Comparison of ENCODE assay signal across 8 cellular contexts in the genomic region with DNA sequence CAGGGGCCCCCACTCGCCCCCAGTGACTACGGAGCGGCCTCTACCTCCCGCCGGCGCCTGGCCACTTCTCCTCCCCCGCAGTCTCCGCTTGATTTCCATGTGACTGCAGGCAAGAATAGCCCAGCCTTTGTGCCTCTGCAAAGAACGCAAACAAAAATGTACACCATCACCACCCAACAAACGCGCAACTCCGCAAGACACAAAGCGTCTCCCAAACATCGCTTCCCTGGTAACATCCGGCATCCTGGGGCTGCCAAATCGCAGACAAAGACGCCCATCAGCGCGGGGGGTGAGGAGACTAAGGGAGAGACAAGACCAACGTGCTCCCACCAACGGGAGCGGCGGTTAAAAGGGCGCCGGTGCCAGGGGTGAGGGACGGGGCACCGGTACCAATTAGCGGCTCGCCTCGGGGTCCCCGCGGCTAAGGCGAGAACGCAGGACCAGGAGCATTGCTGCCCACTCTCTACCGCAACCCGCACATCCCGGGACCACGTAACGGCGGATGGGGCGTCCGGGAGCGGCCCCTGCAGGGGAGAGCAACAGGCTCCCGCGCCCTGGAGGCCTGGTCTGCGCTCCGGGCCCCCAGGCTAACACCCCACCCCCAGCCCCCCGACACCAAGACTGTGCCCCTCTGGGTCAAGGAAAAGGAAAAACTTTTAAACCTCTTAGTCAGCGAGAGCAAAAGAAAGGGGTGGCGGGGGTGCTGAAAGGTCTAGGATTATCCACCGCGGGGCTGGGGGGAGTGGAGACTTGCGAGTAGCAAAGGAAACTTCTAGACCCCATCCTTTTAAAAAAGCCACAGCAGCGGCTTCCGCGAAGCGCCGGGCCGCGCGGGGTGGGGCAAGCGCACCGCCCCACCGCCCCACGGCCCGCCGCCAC. TPM values are rescaled to one million over a fixed set of nuclear protein-coding genes. Genes with fewer than 3 reads are reported as not detected.
DNase-seq lines count a peak whose midpoint lies in the region; ATAC-seq and TF ChIP-seq lines count a peak whose summit lies in the region.

No MANE protein-coding gene starts in this region.

- H3K9ac ChIP-seq in ES-I3 (ENCODE audit: low read depth, low read length) = peak overlapping the region; percentile 60

- H3K27ac ChIP-seq in ectodermal cell (ENCODE audit: insufficient read depth, low read depth, low read length, poor library complexity, severe bottlenecking) = peak overlapping the region; percentile 87
- H3K27ac ChIP-seq in right lobe of liver = peak overlapping the region; percentile 66 to 83 (median 81)
- H3K27ac ChIP-seq in thymus (ENCODE audit: low read depth) = peak overlapping the region; percentile 25

- 0% methylated on average over 52 to 53 of the region's 67 CpGs for WGBS in ectodermal cell, 2 experiments
- WGBS in right lobe of liver (ENCODE audit: insufficient coverage, low coverage, low lambda C conversion rate, missing lambda C conversion rate) = 6% methylated on average over 28 of the region's 67 CpGs
- WGBS in thymus = 3% methylated on average over 67 of the region's 67 CpGs

- H3K36me3 ChIP-seq in ES-I3 (ENCODE audit: insufficient read depth, low read length) (no peaks in the 10 kb centered on the region), ectodermal cell (ENCODE audit: control insufficient read depth, insufficient read depth, low read length) (no peaks in the 10 kb centered on the region), right lobe of liver (no peaks in the 10 kb centered on the region), thymus (ENCODE audit: control insufficient read depth, insufficient read depth) (no peaks in the 10 kb centered on the region)

- intact Hi-C loops in right lobe of liver (cut with DNase I) = no loop called here

- no peak for TF ChIP-seq POLR2A in right lobe of liver (IDR thresholded peaks at IDR 0.05)

- H3K4me3 ChIP-seq in ectodermal cell (ENCODE audit: insufficient read depth, low read depth, low read length) = peak overlapping the region; percentile 73
- H3K4me3 ChIP-seq in right lobe of liver = peak overlapping the region; percentile 54 to 73 (median 71)
- peak overlapping the region; percentile 30 for H3K4me3 ChIP-seq in thymus (ENCODE audit: low read length)

- no peaks in the 10 kb centered on the region for H3K9me3 ChIP-seq in ES-I3 (ENCODE audit: control insufficient read depth, insufficient read depth, low read length)
- H3K9me3 ChIP-seq in ectodermal cell (ENCODE audit: control insufficient read depth, low read length) = no peaks in the 10 kb centered on the region
- H3K9me3 ChIP-seq in right lobe of liver = no peaks in the 10 kb centered on the region
- H3K9me3 ChIP-seq in thymus (ENCODE audit: control insufficient read depth) = no peaks in the 10 kb centered on the region

- DNase-seq in NCI-H526 treated with DMSO at 0.1 percent for 48 hours (lab: John Stamatoyannopoulos, UW) = peak; percentile 47
- peak; percentile 51 to 60 (median 53) for DNase-seq in right lobe of liver
- DNase-seq in activated naive CD4-positive, alpha-beta T cell treated with anti-CD3 and anti-CD28 coated beads, Interleukin-2, amount 50 U/mL, for 16 hours = no peak

- ATAC-seq in right lobe of liver (peak; percentile 59 to 71 (median 64)), GM19395 (IDR thresholded peaks at IDR 0.05; ENCODE audit: unreplicated experiment) (no peak), GM21447 (IDR thresholded peaks at IDR 0.05; ENCODE audit: unreplicated experiment) (no peak)

- H3K4me1 ChIP-seq in ES-I3 (ENCODE audit: insufficient read depth, low read length) = no peaks in the 10 kb centered on the region
- H3K4me1 ChIP-seq in ectodermal cell (ENCODE audit: control insufficient read depth, insufficient read depth, low read length) = peaks cover 27% of the 10 kb centered on the region
- peaks cover 0 to 8% (median 0%) of the 10 kb centered on the region in 4 donors for H3K4me1 ChIP-seq in right lobe of liver
- no peaks in the 10 kb centered on the region for H3K4me1 ChIP-seq in thymus (ENCODE audit: control insufficient read depth, insufficient read depth, low read length)

- TF ChIP-seq CTCF in right lobe of liver (IDR thresholded peaks at IDR 0.05) = peak in 2 of 4 donors; percentile 11 to 16

- H3K27me3 ChIP-seq in ectodermal cell (ENCODE audit: control insufficient read depth, insufficient read depth, low read length, poor library complexity, severe bottlenecking) = no peaks in the 10 kb centered on the region
- H3K27me3 ChIP-seq in right lobe of liver = no peaks in the 10 kb centered on the region
- peaks cover 32% of the 10 kb centered on the region for H3K27me3 ChIP-seq in thymus (ENCODE audit: control insufficient read depth, insufficient read depth)

RNA-seq across cellular contexts. Expression of a gene that starts 0.9 kb away (rescaled TPM):
- polyA plus RNA-seq in ectodermal cell (2013, experiment 1 of 4) = 67.4 TPM
- 68.8 TPM for polyA plus RNA-seq in ectodermal cell (2013, experiment 2 of 4)
- polyA plus RNA-seq in ectodermal cell (2013, experiment 3 of 4) = 44.5 TPM
- polyA plus RNA-seq in ectodermal cell (2013, experiment 4 of 4) = 55.2 TPM
- total RNA-seq in right lobe of liver = 10 to 100 TPM; 29.3 to 62.8 (median 49.3) TPM
- 9.9 TPM for polyA plus RNA-seq in thymus

Comparison
In these comparisons a context has a peak if more than half of its experiments do, and no peak if none do; other contexts are left out.
1. H3K27ac ChIP-seq: peak in every context shown above with its lines; median percentile 87 in ectodermal cell; 81 in right lobe of liver; 25 in thymus.
2. ATAC-seq: peak in right lobe of liver (4 of 4); none in GM19395 (single experiment) and GM21447 (single experiment).
3. Peak in every context shown above with its lines, with median percentiles within 50 percentile points of each other: H3K4me3 ChIP-seq.